Comparison of ENCODE assay signal across 22 cellular contexts in the genomic region with DNA sequence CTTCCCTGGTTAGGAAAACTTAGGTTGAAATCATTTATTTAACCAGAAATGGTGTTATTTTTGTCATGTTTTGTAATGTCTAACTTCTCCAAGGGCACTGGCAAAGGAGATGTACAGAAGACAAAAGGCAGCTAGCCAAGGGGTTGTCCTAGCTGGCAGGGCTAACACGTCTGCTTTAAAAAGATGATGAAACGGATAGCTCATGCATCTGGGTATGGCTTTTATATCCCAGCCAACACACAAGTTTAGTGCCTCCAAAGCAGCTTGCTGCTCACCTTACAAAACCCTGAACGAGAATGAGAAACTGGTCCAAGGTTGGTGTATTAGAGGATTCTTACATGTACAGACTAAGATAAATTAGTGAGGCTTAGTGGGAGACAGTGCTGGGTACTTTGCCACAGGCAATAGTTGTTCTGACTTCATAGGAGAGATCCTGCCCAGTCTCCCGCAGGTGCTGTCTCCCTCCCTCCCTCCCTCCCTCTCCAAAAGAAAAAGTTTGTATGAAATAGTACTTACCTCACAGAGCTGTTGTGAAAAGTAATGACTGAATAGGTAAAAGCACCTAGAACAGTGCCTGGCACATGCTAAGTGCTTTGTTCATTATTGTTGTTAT. TPM values are rescaled to one million over a fixed set of nuclear protein-coding genes. Genes with fewer than 3 reads are reported as not detected.
DNase-seq lines count a peak whose midpoint lies in the region; ATAC-seq and TF ChIP-seq lines count a peak whose summit lies in the region.
"Had no signal": no experiment of that assay in that cellular context is flagged by ENCODE, and none has a peak within 500 bp of the region (broad histone marks: within the 10 kb centered on the region; RNA-seq: fewer than 3 reads in every experiment).

No MANE protein-coding gene starts in this region.

- no peak overlapping the region for H2AFZ ChIP-seq in mammary epithelial cell (ENCODE audit: low read depth, low read length)

- peaks cover 7% of the 10 kb centered on the region for H3K4me1 Mint-ChIP-seq in MCF 10A (ENCODE audit: insufficient read depth, unreplicated experiment)
- H3K4me1 Mint-ChIP-seq: stimulated activated naive CD8-positive, alpha-beta T cell treated with anti-CD3 and anti-CD28 coated beads, Interleukin-15, amount 100 ng/mL, for 72 hours had no signal

- H3K9ac ChIP-seq in mammary epithelial cell (ENCODE audit: insufficient read depth, low read length) (no peak overlapping the region), endocrine pancreas (ENCODE audit: control insufficient read depth, insufficient read depth, low read length) (no peak overlapping the region)

- H3K4me3 ChIP-seq in mammary epithelial cell (replicated peaks in 1 of 3; ENCODE audit: insufficient read depth in 1 of 3, low read depth in 2 of 3, low read length in 3 of 3) = no peak overlapping the region
- H3K4me3 ChIP-seq in endocrine pancreas (ENCODE audit: control insufficient read depth, insufficient read depth, low read length) = peak overlapping the region; percentile 36
- H3K4me3 ChIP-seq in aorta (ENCODE audit: low read length in 2 of 2) = no peak overlapping the region
- H3K4me3 ChIP-seq: cardiac muscle cell, lower lobe of right lung, pancreas, sigmoid colon, SK-N-MC had no signal

- H3K27me3 ChIP-seq in mammary epithelial cell (ENCODE audit: insufficient read depth, low read length) (peaks cover 2% of the 10 kb centered on the region), endocrine pancreas (ENCODE audit: control insufficient read depth, insufficient read depth, low read length) (no peaks in the 10 kb centered on the region), aorta (ENCODE audit: control insufficient read depth in 1 of 2, insufficient read depth in 2 of 2, low read length in 1 of 2) (no peaks in the 10 kb centered on the region)
- H3K27me3 ChIP-seq: cardiac muscle cell, dorsolateral prefrontal cortex, pancreas, sigmoid colon had no signal

- BruUV-seq in MCF 10A (replicated peaks; lab: Mats Ljungman, UMichigan) = no TSS peak
- BruUV-seq in mammary epithelial cell (replicated peaks; lab: Mats Ljungman, UMichigan) = no TSS peak

- no peaks in the 10 kb centered on the region for H3K79me2 ChIP-seq in mammary epithelial cell (ENCODE audit: insufficient read depth, low read length)

- POLR2A ChIA-PET in MCF 10A (lab: Yijun Ruan, JAX) = interaction anchor here (0.8 to 1.0 kb wide), 2 partner anchors 12 to 88 kb away, joined by 3 to 4 read pairs; no protein-coding TSS in a partner anchor

- H3K4me1 ChIP-seq in mammary epithelial cell (ENCODE audit: insufficient read depth, low read length) (no peaks in the 10 kb centered on the region), endocrine pancreas (ENCODE audit: control insufficient read depth, insufficient read depth, low read length) (peaks cover 4% of the 10 kb centered on the region), aorta (ENCODE audit: control insufficient read depth in 1 of 2, insufficient read depth in 2 of 2, low read length in 2 of 2) (no peaks in the 10 kb centered on the region)
- H3K4me1 ChIP-seq: lower lobe of right lung had no signal

- ATAC-seq in aorta (ENCODE audit: low FRiP score) = peak; percentile 19
- ATAC-seq in HG02840 (IDR thresholded peaks at IDR 0.05; ENCODE audit: low FRiP score, unreplicated experiment) = no peak
- ATAC-seq in HG03521 (IDR thresholded peaks at IDR 0.05; ENCODE audit: unreplicated experiment) = no peak
- ATAC-seq: lower lobe of right lung; stimulated activated naive CD8-positive, alpha-beta T cell treated with anti-CD3 and anti-CD28 coated beads, Interleukin-15, amount 100 ng/mL, for 72 hours had no signal

- H3K4me3 Mint-ChIP-seq in MCF 10A (ENCODE audit: unreplicated experiment) = no peak overlapping the region
- H3K4me3 Mint-ChIP-seq: stimulated activated naive CD8-positive, alpha-beta T cell treated with anti-CD3 and anti-CD28 coated beads, Interleukin-15, amount 100 ng/mL, for 72 hours; type B pancreatic cell had no signal

- CTCF ChIA-PET in MCF 10A (lab: Yijun Ruan, JAX) = interaction anchor here (0.5 to 0.7 kb wide), 4 partner anchors 33 to 722 kb away, joined by 3 to 4 read pairs (median 3); no protein-coding TSS in a partner anchor
- CTCF ChIA-PET in mammary epithelial cell (lab: Charles Lee; ENCODE audit: low non-redundant PET) = no interaction called here

- in situ Hi-C loops in mammary epithelial cell (cut with MboI; ENCODE audit: low sequenced_read_pairs in 2 of 2) = no loop called here

- H3K27ac Mint-ChIP-seq in MCF 10A (ENCODE audit: low read depth, unreplicated experiment) = peak overlapping the region; percentile 24
- H3K27ac Mint-ChIP-seq: stimulated activated naive CD8-positive, alpha-beta T cell treated with anti-CD3 and anti-CD28 coated beads, Interleukin-15, amount 100 ng/mL, for 72 hours; type B pancreatic cell had no signal

- dilution Hi-C loops in mammary epithelial cell (cut with HindIII; ENCODE audit: low sequenced_read_pairs) = no loop called here

- H3K9me3 ChIP-seq in mammary epithelial cell (replicated peaks; ENCODE audit: insufficient read depth, low read length) (no peaks in the 10 kb centered on the region), endocrine pancreas (ENCODE audit: control insufficient read depth, low read length) (no peaks in the 10 kb centered on the region), aorta (ENCODE audit: control insufficient read depth, low read length) (no peaks in the 10 kb centered on the region)
- H3K9me3 ChIP-seq: pancreas had no signal

- H3K36me3 ChIP-seq in mammary epithelial cell (ENCODE audit: insufficient read depth, low read length) (no peaks in the 10 kb centered on the region), endocrine pancreas (ENCODE audit: control insufficient read depth, insufficient read depth, low read length) (no peaks in the 10 kb centered on the region), aorta (ENCODE audit: control insufficient read depth in 1 of 2, insufficient read depth in 2 of 2, low read length in 1 of 2) (no peaks in the 10 kb centered on the region)
- H3K36me3 ChIP-seq: cardiac muscle cell, lower lobe of right lung, pancreas, sigmoid colon had no signal

- DNase-seq in MCF 10A (ENCODE audit: unreplicated experiment) (peak; percentile 47), mammary epithelial cell (no peak), NCI-H2196 treated with DMSO at 0.1 percent for 48 hours (lab: John Stamatoyannopoulos, UW; ENCODE audit: unreplicated experiment) (peak; percentile 58), aorta (no peak), SW 1271 (lab: John Stamatoyannopoulos, UW) (no peak)
- DNase-seq: activated CD4-positive, alpha-beta T cell treated with anti-CD3 and anti-CD28 coated beads for 1 hour; DMS79; dorsolateral prefrontal cortex; erythroblast; glutamatergic neuron; lower lobe of right lung; NCI-H524; pancreas; sigmoid colon; stimulated activated naive CD8-positive, alpha-beta T cell treated with anti-CD3 and anti-CD28 coated beads, Interleukin-15, amount 100 ng/mL, for 72 hours had no signal

- H3K27ac ChIP-seq in mammary epithelial cell (ENCODE audit: insufficient read depth, low read depth, low read length) (no peak overlapping the region), aorta (ENCODE audit: low read depth in 1 of 2, low read length in 2 of 2) (no peak overlapping the region)
- H3K27ac ChIP-seq: C4-2B, cardiac muscle cell, dorsolateral prefrontal cortex, lower lobe of right lung, pancreas, SK-N-MC had no signal

- no peak overlapping the region for H3K4me2 ChIP-seq in mammary epithelial cell (ENCODE audit: insufficient read depth, low read depth, low read length)

- intact Hi-C loops in MCF 10A (cut with micrococcal nuclease) (no loop called here), mammary epithelial cell (cut with micrococcal nuclease) (no loop called here), aorta (cut with DNase I) (no loop called here)

- no peaks in the 10 kb centered on the region for H3K36me3 Mint-ChIP-seq in MCF 10A (ENCODE audit: insufficient read depth, unreplicated experiment)
- H3K36me3 Mint-ChIP-seq: type B pancreatic cell had no signal

- H4K20me1 ChIP-seq in mammary epithelial cell (ENCODE audit: insufficient read depth, low read length) = no peaks in the 10 kb centered on the region

- WGBS in mammary epithelial cell (ENCODE audit: low coverage, missing lambda C conversion rate) = 2% methylated on average over 4 of the region's 4 CpGs
- WGBS in aorta, 2 donors = 30 to 39% methylated on average over 4 of the region's 4 CpGs

- no peaks in the 10 kb centered on the region for H3K27me3 Mint-ChIP-seq in MCF 10A (ENCODE audit: insufficient read depth, unreplicated experiment)
- H3K27me3 Mint-ChIP-seq: stimulated activated naive CD8-positive, alpha-beta T cell treated with anti-CD3 and anti-CD28 coated beads, Interleukin-15, amount 100 ng/mL, for 72 hours; type B pancreatic cell had no signal

- no peak for TF ChIP-seq CTCF in MCF 10A (IDR thresholded peaks at IDR 0.05; ENCODE audit: unreplicated experiment)
- TF ChIP-seq CTCF in mammary epithelial cell (conservative IDR thresholded peaks at IDR 0.05 in 1 of 2, IDR thresholded peaks at IDR 0.05 in 1 of 2; ENCODE audit: extremely low read depth in 1 of 2, insufficient read depth in 1 of 2, low read depth in 1 of 2, low read length in 2 of 2) = no peak

- H3K9me3 Mint-ChIP-seq in MCF 10A (ENCODE audit: unreplicated experiment) = peaks cover 4% of the 10 kb centered on the region

RNA-seq across cellular contexts. Expression of a gene that starts 47.8 kb away (rescaled TPM):
- total RNA-seq in MCF 10A (2022) = not detected in 2 replicates
- total RNA-seq in mammary epithelial cell = not detected
- polyA plus RNA-seq in mammary epithelial cell = not detected
- polyA minus RNA-seq in mammary epithelial cell = not detected
- not detected for total RNA-seq in aorta
- polyA plus RNA-seq in aorta = not detected
- polyA plus RNA-seq: cardiac muscle cell had no signal

Comparison
In these comparisons a context has a peak if more than half of its experiments do, and no peak if none do; other contexts are left out.
1. DNase-seq: peak in MCF 10A (single experiment) and NCI-H2196 treated with DMSO at 0.1 percent for 48 hours (single experiment); none in mammary epithelial cell (single experiment), aorta (0 of 2) and SW 1271 (0 of 2).